Comparison of ENCODE assay signal across 18 cellular contexts in the genomic region with DNA sequence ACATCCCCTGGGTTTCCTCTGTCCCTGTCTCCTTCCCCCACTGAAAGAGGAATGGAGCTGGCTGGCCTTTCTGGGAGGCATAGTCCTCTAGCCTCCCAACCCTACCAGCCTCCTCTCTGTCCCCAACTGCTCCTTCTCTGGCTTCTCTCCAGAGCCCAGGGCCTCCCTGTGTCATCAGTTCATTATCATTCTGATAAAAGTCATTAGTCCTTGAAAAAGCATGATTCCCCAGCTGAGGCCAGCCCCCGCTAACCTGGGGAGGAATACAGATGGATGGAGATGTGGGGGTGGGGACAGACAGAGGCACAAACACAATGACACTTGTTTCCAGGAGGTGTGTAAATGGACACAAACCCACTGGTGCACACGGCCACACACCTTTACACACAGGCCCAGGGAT.
"Had no signal": no experiment of that assay in that cellular context is flagged by ENCODE, and none has a peak within 500 bp of the region (broad histone marks: within the 10 kb centered on the region; RNA-seq: fewer than 3 reads in every experiment).

No MANE protein-coding gene starts in this region.

- H3K27ac ChIP-seq: ascending aorta, hepatocyte had no signal

- H3K4me3 ChIP-seq: ascending aorta, hepatocyte, mucosa of descending colon had no signal

- H3K9me3 ChIP-seq: ascending aorta, mucosa of descending colon had no signal

- DNase-seq: activated CD4-positive, alpha-beta T cell treated with anti-CD3 and anti-CD28 coated beads for 1 hour; activated CD4-positive, alpha-beta T cell treated with anti-CD3 and anti-CD28 coated beads, Interleukin-2, amount 50 U/mL, for 4 hours; activated naive CD4-positive, alpha-beta T cell treated with anti-CD3 and anti-CD28 coated beads for 36 hours; activated naive CD8-positive, alpha-beta T cell treated with anti-CD3 and anti-CD28 coated beads, Interleukin-2, amount 50 U/mL, for 24 hours; kidney glomerular epithelial cell; left ventricle myocardium superior; mucosa of descending colon; naive thymus-derived CD4-positive, alpha-beta T cell; stimulated activated CD4-positive, alpha-beta T cell treated with anti-CD3 and anti-CD28 coated beads, Interleukin-15, amount 100 ng/mL, for 24 hours; stimulated activated CD4-positive, alpha-beta T cell treated with anti-CD3 and anti-CD28 coated beads, Interleukin-4, amount 100 ng/mL, for 24 hours; stimulated activated naive CD4-positive, alpha-beta T cell; T-helper 9 cell; trophoblast cell had no signal

- H3K27me3 ChIP-seq: ascending aorta, hepatocyte had no signal

- FAIRE-seq: bronchial epithelial cell, colon, endometrium had no signal

- H3K4me1 ChIP-seq: ascending aorta had no signal

- H3K36me3 ChIP-seq: ascending aorta had no signal
